Comparison of ENCODE assay signal across 21 cellular contexts in genomic region chr1:234164098-234164709, GRCh38.
DNase-seq lines count a peak whose midpoint lies in the region; ATAC-seq and TF ChIP-seq lines count a peak whose summit lies in the region.
"Had no signal": no experiment of that assay in that cellular context is flagged by ENCODE, and none has a peak within 500 bp of the region (broad histone marks: within the 10 kb centered on the region; RNA-seq: fewer than 3 reads in every experiment).

No MANE protein-coding gene starts in this region.

- H3K9ac ChIP-seq in HUES6 (ENCODE audit: low read length) (no peak overlapping the region), mesendoderm (ENCODE audit: low read length) (no peak overlapping the region)

- CTCF ChIA-PET in WTC11 (lab: Charles Lee) = interaction anchor here (0.7 kb wide), 1 partner anchor 48 kb away, joined by 3 read pairs; no protein-coding TSS in a partner anchor

- H3K4me1 ChIP-seq in HUES6 (ENCODE audit: control insufficient read depth, insufficient read depth, low read length) (peaks cover 19% of the 10 kb centered on the region; the same call in 1 of the 2 replicates), mesendoderm (ENCODE audit: control insufficient read depth, low read depth, low read length) (peaks cover 7% of the 10 kb centered on the region)
- H3K4me1 ChIP-seq: Caco-2 had no signal

- H2BK15ac ChIP-seq in mesendoderm (replicated peaks; ENCODE audit: low read depth) = no peak overlapping the region

- no peaks in the 10 kb centered on the region for H3K79me2 ChIP-seq in mesendoderm (ENCODE audit: control insufficient read depth, insufficient read depth, low read length)

- no peaks in the 10 kb centered on the region for H3K9me3 ChIP-seq in HUES6 (ENCODE audit: control insufficient read depth, insufficient read depth, low read depth, low read length)
- H3K9me3 ChIP-seq: Caco-2 had no signal

- peaks cover 3% of the 10 kb centered on the region for H3K36me3 Mint-ChIP-seq in T-helper 1 cell treated with Interleukin-12 subunit alpha and Interleukin-12 subunit beta and Interleukin-4 antibody, amounts not matched to agents 30 μg/mL and 1 μg/mL, for 36 hours (ENCODE audit: low read depth)
- H3K36me3 Mint-ChIP-seq in WTC11 = no peaks in the 10 kb centered on the region
- H3K36me3 Mint-ChIP-seq: CD4-positive, CD25-positive, alpha-beta regulatory T cell had no signal

- H3K9me3 Mint-ChIP-seq in T-helper 1 cell treated with Interleukin-12 subunit alpha and Interleukin-12 subunit beta and Interleukin-4 antibody, amounts not matched to agents 30 μg/mL and 1 μg/mL, for 36 hours = peaks cover 4% of the 10 kb centered on the region
- 0 out of 2 replicates have a peak, but pooled peaks cover 3% of the 10 kb centered on the region for H3K9me3 Mint-ChIP-seq in WTC11
- H3K9me3 Mint-ChIP-seq: CD4-positive, CD25-positive, alpha-beta regulatory T cell had no signal

- ATAC-seq in WTC11 (peak; percentile 30), GM18498 (IDR thresholded peaks at IDR 0.05; ENCODE audit: unreplicated experiment) (no peak)
- ATAC-seq: HCT116, SK-N-SH treated with all-trans-retinoic acid at 6 μM for 48 hours had no signal

- H3K4ac ChIP-seq in mesendoderm (ENCODE audit: low read depth, low read length) = no peak overlapping the region

- DNase-seq in T-helper 1 cell (no peak), WTC11 (ENCODE audit: low spot score) (no peak), mesendoderm (peak; percentile 25), RPMI8226 (no peak), NCI-H345 treated with DMSO at 0.1 percent for 48 hours (lab: John Stamatoyannopoulos, UW; ENCODE audit: unreplicated experiment) (no peak)
- DNase-seq: Caco-2, GF-D8, KG1, NCI-H146, NCI-H2029 treated with DMSO at 0.1 percent for 48 hours, NCI-H2171 treated with DMSO at 0.1 percent for 48 hours, NCI-H510A, NCI-H748 treated with DMSO at 0.1 percent for 48 hours, SHP77 treated with DMSO at 0.1 percent for 48 hours had no signal

- no peak overlapping the region for H4K8ac ChIP-seq in mesendoderm (ENCODE audit: low read depth, low read length)

- no peak overlapping the region for H3K27ac ChIP-seq in HUES6 (ENCODE audit: low read depth, low read length)
- no peak overlapping the region for H3K27ac ChIP-seq in mesendoderm (ENCODE audit: low read depth, low read length)
- H3K27ac ChIP-seq: 22Rv1 had no signal

- H3K27me3 Mint-ChIP-seq in T-helper 1 cell treated with Interleukin-12 subunit alpha and Interleukin-12 subunit beta and Interleukin-4 antibody, amounts not matched to agents 30 μg/mL and 1 μg/mL, for 36 hours (ENCODE audit: low read depth) = peaks cover 8% of the 10 kb centered on the region
- peaks cover 4% of the 10 kb centered on the region; the same call in 1 of the 2 replicates for H3K27me3 Mint-ChIP-seq in WTC11 (ENCODE audit: low read depth)
- H3K27me3 Mint-ChIP-seq: CD4-positive, CD25-positive, alpha-beta regulatory T cell had no signal

- WGBS in mesendoderm (ENCODE audit: extremely low coverage, insufficient coverage, low lambda C conversion rate) = 87% methylated on average over 2 of the region's 5 CpGs

- H3K4me3 ChIP-seq in HUES6 (ENCODE audit: low read depth, low read length) = peak overlapping the region; percentile 9; the same call in 1 of the 2 replicates
- H3K4me3 ChIP-seq in mesendoderm (ENCODE audit: low read length) = no peak overlapping the region

- H3K36me3 ChIP-seq in HUES6 (ENCODE audit: control insufficient read depth, insufficient read depth, low read length) (no peaks in the 10 kb centered on the region), mesendoderm (ENCODE audit: control insufficient read depth, insufficient read depth, low read length) (no peaks in the 10 kb centered on the region)

- H3K18ac ChIP-seq in mesendoderm (ENCODE audit: low read length) = no peak overlapping the region

- H2AK5ac ChIP-seq in mesendoderm (ENCODE audit: low read length) = no peak overlapping the region

- H3K4me2 ChIP-seq in mesendoderm (ENCODE audit: low read length) = no peak overlapping the region

- H3K4me3 Mint-ChIP-seq in T-helper 1 cell treated with Interleukin-12 subunit alpha and Interleukin-12 subunit beta and Interleukin-4 antibody, amounts not matched to agents 30 μg/mL and 1 μg/mL, for 36 hours = no peak overlapping the region
- H3K4me3 Mint-ChIP-seq in WTC11 = peak overlapping the region; percentile 32; the same call in 1 of the 2 replicates

- peaks cover 26% of the 10 kb centered on the region for H3K4me1 Mint-ChIP-seq in T-helper 1 cell treated with Interleukin-12 subunit alpha and Interleukin-12 subunit beta and Interleukin-4 antibody, amounts not matched to agents 30 μg/mL and 1 μg/mL, for 36 hours (ENCODE audit: low read depth)
- peaks cover 12% of the 10 kb centered on the region for H3K4me1 Mint-ChIP-seq in WTC11

- POLR2A ChIA-PET in WTC11 (lab: Charles Lee) = interaction anchor here (0.6 kb wide), 1 partner anchor 88 kb away, joined by 6 read pairs; no protein-coding TSS in a partner anchor

- H3K27me3 ChIP-seq in HUES6 (ENCODE audit: control insufficient read depth, insufficient read depth, low read length) (no peaks in the 10 kb centered on the region), mesendoderm (ENCODE audit: insufficient read depth, low read length, poor library complexity) (no peaks in the 10 kb centered on the region)

- H3K27ac Mint-ChIP-seq in T-helper 1 cell treated with Interleukin-12 subunit alpha and Interleukin-12 subunit beta and Interleukin-4 antibody, amounts not matched to agents 30 μg/mL and 1 μg/mL, for 36 hours = peak overlapping the region; percentile 3
- H3K27ac Mint-ChIP-seq in WTC11 = peak overlapping the region; percentile 46; the same call in 1 of the 2 replicates

- no peak overlapping the region for H4K5ac ChIP-seq in mesendoderm (ENCODE audit: low read length)

- H2BK120ac ChIP-seq in mesendoderm (ENCODE audit: low read depth, low read length) = no peak overlapping the region

- H3K56ac ChIP-seq in mesendoderm (ENCODE audit: low read length) = peak overlapping the region; percentile 58

- no peak overlapping the region for H2BK5ac ChIP-seq in mesendoderm (ENCODE audit: low read length)

- no peak for TF ChIP-seq CTCF in WTC11 (IDR thresholded peaks at IDR 0.05)

- H3K23ac ChIP-seq in mesendoderm (ENCODE audit: low read length) = no peak overlapping the region

- no peaks in the 10 kb centered on the region for H3K79me1 ChIP-seq in mesendoderm (ENCODE audit: low read length)

TF ChIP-seq in WTC11, 78 proteins besides CTCF, POLR2A, EP300 and RAD21:
- TF ChIP-seq, protein P1, sequence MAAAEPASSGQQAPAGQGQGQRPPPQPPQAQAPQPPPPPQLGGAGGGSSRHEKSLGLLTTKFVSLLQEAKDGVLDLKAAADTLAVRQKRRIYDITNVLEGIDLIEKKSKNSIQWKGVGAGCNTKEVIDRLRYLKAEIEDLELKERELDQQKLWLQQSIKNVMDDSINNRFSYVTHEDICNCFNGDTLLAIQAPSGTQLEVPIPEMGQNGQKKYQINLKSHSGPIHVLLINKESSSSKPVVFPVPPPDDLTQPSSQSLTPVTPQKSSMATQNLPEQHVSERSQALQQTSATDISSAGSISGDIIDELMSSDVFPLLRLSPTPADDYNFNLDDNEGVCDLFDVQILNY (CRISPR knock-in tag; IDR thresholded peaks at IDR 0.05) = no peak
- TF ChIP-seq ZNF512 (CRISPR knock-in tag; IDR thresholded peaks at IDR 0.05; ENCODE audit: borderline replicate concordance) = peak; percentile 87; the same call in 1 of the 2 replicates
